Comparison of ENCODE assay signal across 12 cellular contexts in the genomic region with DNA sequence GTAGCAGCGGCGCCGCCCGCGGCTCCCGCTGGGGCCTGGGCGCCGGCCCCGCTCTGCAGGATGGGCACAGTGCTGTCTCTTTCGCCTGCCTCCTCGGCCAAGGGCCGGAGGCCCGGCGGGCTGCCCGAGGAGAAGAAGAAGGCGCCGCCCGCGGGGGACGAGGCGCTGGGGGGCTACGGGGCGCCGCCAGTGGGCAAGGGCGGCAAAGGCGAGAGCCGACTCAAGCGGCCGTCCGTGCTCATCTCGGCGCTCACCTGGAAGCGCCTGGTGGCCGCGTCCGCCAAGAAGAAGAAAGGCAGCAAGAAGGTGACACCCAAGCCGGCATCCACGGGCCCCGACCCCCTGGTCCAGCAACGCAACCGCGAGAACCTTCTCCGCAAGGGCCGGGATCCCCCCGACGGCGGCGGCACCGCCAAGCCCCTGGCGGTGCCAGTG. TPM values are rescaled to one million over a fixed set of nuclear protein-coding genes. Genes with fewer than 3 reads are reported as not detected.
DNase-seq lines count a peak whose midpoint lies in the region; ATAC-seq, FAIRE-seq and TF ChIP-seq lines count a peak whose summit lies in the region.
"Had no signal": no experiment of that assay in that cellular context is flagged by ENCODE, and none has a peak within 500 bp of the region (broad histone marks: within the 10 kb centered on the region; RNA-seq: fewer than 3 reads in every experiment).

No MANE protein-coding gene starts in this region.

- H3K4me3 Mint-ChIP-seq in stimulated activated memory B cell treated with anti-CD40 and anti-IgM and Interleukin-4, amounts not matched to agents 10 μg/mL and 1 μg/mL and 100 μg/mL, for 72 hours, result peak overlapping the region; percentile 64

- intact Hi-C loops in OCI-LY7 (cut with micrococcal nuclease; ENCODE audit: unreplicated experiment), result loop anchor here (1.0 kb wide), 1 partner anchor 83 kb away; no protein-coding TSS in a partner anchor
- intact Hi-C loops in left ventricle myocardium inferior (cut with micrococcal nuclease), result no loop called here

- POLR2A ChIA-PET in OCI-LY7 (lab: Charles Lee), result interaction anchor here (1.4 kb wide), 1 partner anchor 50 kb away, joined by 5 read pairs; no protein-coding TSS in a partner anchor

- TF ChIP-seq CTCF in OCI-LY7 (conservative IDR thresholded peaks at IDR 0.05; ENCODE audit: low read length) (peak; percentile 29; the same call in 1 of the 2 replicates), left ventricle myocardium inferior (IDR thresholded peaks at IDR 0.05; ENCODE audit: borderline replicate concordance) (no peak)

- no peaks in the 10 kb centered on the region for H3K9me2 ChIP-seq in OCI-LY7 (ENCODE audit: insufficient read depth, low read length)

- DNase-seq in DMS53 (lab: John Stamatoyannopoulos, UW) (peak; percentile 65), DMS53 treated with DMSO at 0.1 percent for 48 hours (lab: John Stamatoyannopoulos, UW; ENCODE audit: unreplicated experiment) (no peak), OCI-LY7 (ENCODE audit: low spot score) (no peak), left ventricle myocardium inferior (no peak), GDM1 (lab: John Stamatoyannopoulos, UW) (no peak), GM19239 (ENCODE audit: insufficient read length, low spot score) (no peak), NCI-H524 treated with DMSO at 0.1 percent for 48 hours (lab: John Stamatoyannopoulos, UW) (no peak)
- DNase-seq: GOT3 had no signal

- no peaks in the 10 kb centered on the region for H4K20me1 ChIP-seq in OCI-LY7 (ENCODE audit: insufficient read depth, low read length)

- BruUV-seq in OCI-LY7 (replicated peaks; lab: Mats Ljungman, UMichigan), result no TSS peak

- H3K4me3 ChIP-seq in OCI-LY7 (ENCODE audit: low read depth, low read length, poor library complexity, severe bottlenecking) (peak overlapping the region; percentile 72), left ventricle myocardium inferior (peak overlapping the region; percentile 61)

- ATAC-seq in stimulated activated memory B cell treated with anti-CD40 and anti-IgM and Interleukin-4, amounts not matched to agents 10 μg/mL and 1 μg/mL and 100 μg/mL, for 72 hours, result no peak

- H3K36me3 ChIP-seq in OCI-LY7 (ENCODE audit: insufficient read depth, low read length) (no peaks in the 10 kb centered on the region), left ventricle myocardium inferior (no peaks in the 10 kb centered on the region)

- H2AFZ ChIP-seq in OCI-LY7 (ENCODE audit: low read length), result peak overlapping the region; percentile 92

- CTCF ChIA-PET in OCI-LY7 (lab: Charles Lee; ENCODE audit: unreplicated experiment), result no interaction called here

- no peaks in the 10 kb centered on the region for H3K79me2 ChIP-seq in OCI-LY7 (ENCODE audit: insufficient read depth, low read depth, low read length)

- H3K4me1 ChIP-seq in OCI-LY7 (ENCODE audit: insufficient read depth, low read length, poor library complexity, severe bottlenecking) (peaks cover 6% of the 10 kb centered on the region), left ventricle myocardium inferior (peaks cover 24% of the 10 kb centered on the region)

- FAIRE-seq in GM19239 (lab: Jason Lieb, UNC), result no peak

- peaks cover 65% of the 10 kb centered on the region for H3K27me3 Mint-ChIP-seq in stimulated activated memory B cell treated with anti-CD40 and anti-IgM and Interleukin-4, amounts not matched to agents 10 μg/mL and 1 μg/mL and 100 μg/mL, for 72 hours

- H3K27ac Mint-ChIP-seq in stimulated activated memory B cell treated with anti-CD40 and anti-IgM and Interleukin-4, amounts not matched to agents 10 μg/mL and 1 μg/mL and 100 μg/mL, for 72 hours, result no peak overlapping the region
- H3K27ac Mint-ChIP-seq: activated naive CD4-positive, alpha-beta T cell treated with anti-CD3 and anti-CD28 coated beads, Interleukin-2, amount 50 U/mL, for 72 hours had no signal

- no peak overlapping the region for H3K27ac ChIP-seq in OCI-LY7 (ENCODE audit: low read depth, low read length, poor library complexity, severe bottlenecking)
- no peak overlapping the region for H3K27ac ChIP-seq in left ventricle myocardium inferior (replicated peaks)

- H3K4me1 Mint-ChIP-seq in stimulated activated memory B cell treated with anti-CD40 and anti-IgM and Interleukin-4, amounts not matched to agents 10 μg/mL and 1 μg/mL and 100 μg/mL, for 72 hours, result peaks cover 14% of the 10 kb centered on the region

- H3K9me3 ChIP-seq in OCI-LY7 (ENCODE audit: low read length) (no peaks in the 10 kb centered on the region), left ventricle myocardium inferior (replicated peaks) (no peaks in the 10 kb centered on the region)

- no peaks in the 10 kb centered on the region for H3K36me3 Mint-ChIP-seq in stimulated activated memory B cell treated with anti-CD40 and anti-IgM and Interleukin-4, amounts not matched to agents 10 μg/mL and 1 μg/mL and 100 μg/mL, for 72 hours
- H3K36me3 Mint-ChIP-seq: activated naive CD4-positive, alpha-beta T cell treated with anti-CD3 and anti-CD28 coated beads, Interleukin-2, amount 50 U/mL, for 72 hours had no signal

- peaks cover 100% of the 10 kb centered on the region for H3K27me3 ChIP-seq in left ventricle myocardium inferior (ENCODE audit: low read depth)

- peak overlapping the region; percentile 83 for H3K4me2 ChIP-seq in OCI-LY7 (ENCODE audit: low read length)

- peaks cover 3% of the 10 kb centered on the region for H3K9me3 Mint-ChIP-seq in stimulated activated memory B cell treated with anti-CD40 and anti-IgM and Interleukin-4, amounts not matched to agents 10 μg/mL and 1 μg/mL and 100 μg/mL, for 72 hours
- H3K9me3 Mint-ChIP-seq: activated naive CD4-positive, alpha-beta T cell treated with anti-CD3 and anti-CD28 coated beads, Interleukin-2, amount 50 U/mL, for 72 hours had no signal

RNA-seq across cellular contexts. Expression of a gene that starts 0.3 kb away (rescaled TPM):
- total RNA-seq in OCI-LY7 (2014; rRNA removed; shearing (Covaris generic)), result 0.09 and 0.41 TPM in 2 replicates
- total RNA-seq in OCI-LY7 (2022) (0.57 and 0.63 TPM in 2 replicates), left ventricle myocardium inferior (not detected)
- total RNA-seq: activated naive CD4-positive, alpha-beta T cell treated with anti-CD3 and anti-CD28 coated beads, Interleukin-2, amount 50 U/mL, for 72 hours had no signal

RNA-seq across cellular contexts. Expression of a gene that starts 25.2 kb away (rescaled TPM):
- total RNA-seq in OCI-LY7 (2014; rRNA removed; shearing (Covaris generic)), result not detected in 2 replicates
- total RNA-seq in OCI-LY7 (2022) (not detected in 2 replicates), left ventricle myocardium inferior (not detected)
- total RNA-seq: activated naive CD4-positive, alpha-beta T cell treated with anti-CD3 and anti-CD28 coated beads, Interleukin-2, amount 50 U/mL, for 72 hours; myocyte; temporal lobe had no signal

RNA-seq across cellular contexts. Expression of a gene that starts 33.4 kb away (rescaled TPM):
- not detected in 2 replicates for total RNA-seq in OCI-LY7 (2014; rRNA removed; shearing (Covaris generic))
- not detected in 2 replicates for total RNA-seq in OCI-LY7 (2022)
- not detected for total RNA-seq in left ventricle myocardium inferior
- total RNA-seq: activated naive CD4-positive, alpha-beta T cell treated with anti-CD3 and anti-CD28 coated beads, Interleukin-2, amount 50 U/mL, for 72 hours; myocyte; temporal lobe had no signal
